32 cellular contexts compared by ENCODE assay signal in the genomic region with DNA sequence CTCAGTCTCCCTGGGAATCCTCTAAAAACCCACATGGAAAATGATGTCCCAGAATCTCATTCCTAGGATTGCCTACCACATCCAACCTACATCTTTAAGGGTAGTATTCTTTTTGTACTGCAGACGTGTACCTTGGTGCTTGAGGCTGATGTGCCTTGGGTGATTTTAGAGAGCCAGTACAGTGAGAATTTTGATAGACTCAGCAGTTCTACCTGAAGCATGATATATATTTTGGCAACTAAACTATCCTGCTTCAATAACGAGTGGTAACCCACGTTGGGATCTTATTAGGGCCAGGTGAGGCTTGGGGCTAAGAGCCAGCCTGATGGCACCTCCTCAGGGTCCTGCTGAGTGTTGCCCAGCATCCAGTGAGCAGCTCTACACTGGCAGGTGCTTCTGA.
"Had no signal": no experiment of that assay in that cellular context is flagged by ENCODE, and none has a peak within 500 bp of the region (broad histone marks: within the 10 kb centered on the region; RNA-seq: fewer than 3 reads in every experiment).

No MANE protein-coding gene starts in this region.

- H3K36me3 ChIP-seq: MG63 had no signal

- H3K4me3 ChIP-seq: MG63 had no signal

- H3K27me3 ChIP-seq: MG63 had no signal

- H3K9me3 ChIP-seq: MG63 had no signal

- DNase-seq: Karpas-422, Kasumi-1, MG63, MM.1S, MV-4-11, NCI-H1048, NCI-H1092, NCI-H1092 treated with DMSO at 0.1 percent for 48 hours, NCI-H1105, NCI-H1105 treated with DMSO at 0.1 percent for 48 hours, NCI-H1417 treated with DMSO at 0.1 percent for 48 hours, NCI-H1436, NCI-H1694, NCI-H1694 treated with DMSO at 0.1 percent for 48 hours, NCI-H187, NCI-H187 treated with DMSO at 0.1 percent for 48 hours, NCI-H1930, NCI-H2029, NCI-H2029 treated with DMSO at 0.1 percent for 48 hours, NCI-H2081, NCI-H2081 treated with DMSO at 0.1 percent for 48 hours, NCI-H2107, NCI-H2171, NCI-H2171 treated with DMSO at 0.1 percent for 48 hours, NCI-H2227 treated with DMSO at 0.1 percent for 48 hours, NCI-H226, NCI-H345, NCI-H446, NCI-H446 treated with DMSO at 0.1 percent for 48 hours, NCI-H510A, NCI-H510A treated with DMSO at 0.1 percent for 48 hours, NCI-H524 had no signal
